20 cellular contexts compared by ENCODE assay signal in the genomic region with DNA sequence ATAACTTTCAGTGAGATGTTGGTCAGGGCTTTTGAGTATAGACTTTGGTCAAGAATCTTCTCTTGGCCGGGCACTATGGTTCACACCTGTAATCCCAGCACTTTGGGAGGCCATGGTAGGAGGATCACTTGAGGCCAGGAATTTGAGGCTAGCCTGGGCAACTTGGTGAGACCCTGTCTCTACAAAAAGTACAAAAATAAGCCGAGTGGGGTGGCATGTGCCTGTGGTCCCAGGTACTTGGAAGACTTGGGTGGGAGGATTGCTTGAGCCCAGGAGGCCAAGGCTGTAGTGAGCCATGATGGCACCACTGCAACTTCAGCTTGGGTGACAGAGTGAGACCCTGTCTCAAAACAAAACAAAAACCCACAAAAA.
"Had no signal": no experiment of that assay in that cellular context is flagged by ENCODE, and none has a peak within 500 bp of the region (broad histone marks: within the 10 kb centered on the region; RNA-seq: fewer than 3 reads in every experiment).

No MANE protein-coding gene starts in this region.

- DNase-seq: IMR-90, Karpas-422, KG1, MG63, NCI-H1092, NCI-H1436, NCI-H187, NCI-H2029, NCI-H2081 treated with DMSO at 0.1 percent for 48 hours, NCI-H2171, NCI-H226, NCI-H446, NCI-H510A, NCI-H524 treated with DMSO at 0.1 percent for 48 hours, NCI-H774, PC-3, SHP77, SK-N-SH had no signal

- H3K4me3 ChIP-seq: MG63 had no signal

- H3K36me3 ChIP-seq: MG63 had no signal

- H3K4me2 ChIP-seq: SK-N-SH had no signal

- H3K9ac ChIP-seq: SK-N-SH had no signal

- ATAC-seq: Panc1, PC-3 had no signal

- H3K27ac ChIP-seq: RWPE1 had no signal

- H3K9me3 ChIP-seq: MG63, SK-N-SH had no signal

- H3K9me2 ChIP-seq: SK-N-SH had no signal
